ENCODE assay signal across 8 cellular contexts in the genomic region with DNA sequence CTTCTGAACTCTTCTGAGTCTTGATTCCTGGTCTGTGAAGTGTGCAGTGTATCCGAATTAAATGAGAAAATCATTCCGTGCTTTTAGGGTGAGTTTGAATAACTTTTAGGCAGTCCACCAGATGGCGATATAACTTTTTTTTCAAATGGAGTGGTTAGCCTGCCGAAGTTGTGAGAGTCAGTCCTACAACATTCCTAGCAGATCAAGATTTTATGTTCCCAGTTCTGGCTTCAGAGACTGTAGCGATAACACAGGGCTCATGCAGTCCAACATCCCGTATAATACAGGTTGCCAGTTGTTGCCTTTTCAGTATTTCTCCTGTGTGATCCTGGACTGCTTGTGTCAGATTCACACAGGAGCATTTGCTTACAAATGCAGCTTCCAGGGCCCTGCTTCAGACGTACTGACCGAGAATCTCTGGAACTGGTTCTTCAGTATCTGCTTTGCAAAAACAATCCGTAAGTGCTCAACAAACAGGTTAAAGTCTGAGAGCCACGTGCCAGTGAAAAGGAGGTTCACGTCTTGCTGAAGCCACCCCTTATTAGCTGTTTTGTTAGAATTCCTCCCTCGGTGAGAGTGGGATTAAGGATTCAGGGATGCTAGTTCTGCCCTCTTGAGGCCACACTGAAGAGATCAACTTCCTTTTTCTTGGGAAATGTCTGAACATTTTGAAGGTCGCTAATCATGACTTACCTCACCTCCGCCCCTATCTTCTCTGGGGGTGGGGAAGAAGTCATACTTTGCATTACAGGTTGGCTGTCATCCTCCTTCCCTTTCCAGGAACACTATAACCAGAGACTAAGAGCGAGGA.
A peak's percentile ranks its signal among the peaks of the same experiment; 100 is the strongest.
DNase-seq lines count a peak whose midpoint lies in the region; ATAC-seq and TF ChIP-seq lines count a peak whose summit lies in the region.

No MANE protein-coding gene starts in this region.

- TF ChIP-seq CTCF in astrocyte of the spinal cord (IDR thresholded peaks at IDR 0.05; ENCODE audit: low read depth, low read length): peak; percentile 61
- peak; percentile 51 for TF ChIP-seq CTCF in retinal pigment epithelial cell (conservative IDR thresholded peaks at IDR 0.05; ENCODE audit: low read depth, low read length)

- H3K36me3 Mint-ChIP-seq in stimulated activated memory B cell treated with anti-CD40 and anti-IgM and Interleukin-4, amounts not matched to agents 10 μg/mL and 1 μg/mL and 100 μg/mL, for 72 hours: no peaks in the 10 kb centered on the region

- H3K4me3 ChIP-seq in astrocyte of the spinal cord (ENCODE audit: low read depth, low read length): peak overlapping the region; percentile 25
- peak overlapping the region; percentile 55 for H3K4me3 ChIP-seq in retinal pigment epithelial cell (ENCODE audit: low read length)

- no peak overlapping the region for H3K27ac Mint-ChIP-seq in stimulated activated memory B cell treated with anti-CD40 and anti-IgM and Interleukin-4, amounts not matched to agents 10 μg/mL and 1 μg/mL and 100 μg/mL, for 72 hours

- DNase-seq in DMS 273 (lab: John Stamatoyannopoulos, UW; ENCODE audit: unreplicated experiment) (peak; percentile 78), NCI-H226 (peak; percentile 59), astrocyte of the spinal cord (ENCODE audit: low read depth, low spot score) (peak; percentile 85), iPS DF 19.7 (ENCODE audit: low read depth, low spot score) (peak; percentile 54), retinal pigment epithelial cell (ENCODE audit: low read depth) (no peak)
- no peak for DNase-seq in stimulated activated CD4-positive, alpha-beta T cell treated with anti-CD3 and anti-CD28 coated beads, Interleukin-12 subunit alpha, Interleukin-12 subunit beta, amount 100 ng/mL, for 4 hours

- no peak overlapping the region for H3K4me3 Mint-ChIP-seq in stimulated activated memory B cell treated with anti-CD40 and anti-IgM and Interleukin-4, amounts not matched to agents 10 μg/mL and 1 μg/mL and 100 μg/mL, for 72 hours

- no peaks in the 10 kb centered on the region for H3K4me1 Mint-ChIP-seq in stimulated activated memory B cell treated with anti-CD40 and anti-IgM and Interleukin-4, amounts not matched to agents 10 μg/mL and 1 μg/mL and 100 μg/mL, for 72 hours

- in situ Hi-C loops in astrocyte of the spinal cord (cut with HindIII; ENCODE audit: low sequenced_read_pairs): no loop called here

- peak; percentile 72 for ATAC-seq in GM21390 (IDR thresholded peaks at IDR 0.05; ENCODE audit: unreplicated experiment)
- ATAC-seq in stimulated activated memory B cell treated with anti-CD40 and anti-IgM and Interleukin-4, amounts not matched to agents 10 μg/mL and 1 μg/mL and 100 μg/mL, for 72 hours: no peak

- H3K27me3 Mint-ChIP-seq in stimulated activated memory B cell treated with anti-CD40 and anti-IgM and Interleukin-4, amounts not matched to agents 10 μg/mL and 1 μg/mL and 100 μg/mL, for 72 hours: peaks cover 50% of the 10 kb centered on the region

- H3K9me3 Mint-ChIP-seq in stimulated activated memory B cell treated with anti-CD40 and anti-IgM and Interleukin-4, amounts not matched to agents 10 μg/mL and 1 μg/mL and 100 μg/mL, for 72 hours: peaks cover 9% of the 10 kb centered on the region

Comparison
In these comparisons a context has a peak if more than half of its experiments do, and no peak if none do; other contexts are left out.
1. DNase-seq: peak in DMS 273 (single experiment), NCI-H226 (single experiment), astrocyte of the spinal cord (single experiment) and iPS DF 19.7 (single experiment); none in retinal pigment epithelial cell (single experiment) and stimulated activated CD4-positive, alpha-beta T cell treated with anti-CD3 and anti-CD28 coated beads, Interleukin-12 subunit alpha, Interleukin-12 subunit beta, amount 100 ng/mL, for 4 hours (single experiment).